ENCODE assay signal across 9 cellular contexts in genomic region chr6:132511159-132511835, GRCh38. TPM values are rescaled to one million over a fixed set of nuclear protein-coding genes. Genes with fewer than 3 reads are reported as not detected.
A peak's percentile ranks its signal among the peaks of the same experiment; 100 is the strongest.
DNase-seq lines count a peak whose midpoint lies in the region; ATAC-seq, FAIRE-seq and TF ChIP-seq lines count a peak whose summit lies in the region.
"Had no signal": no experiment of that assay in that cellular context is flagged by ENCODE, and none has a peak within 500 bp of the region (broad histone marks: within the 10 kb centered on the region; RNA-seq: fewer than 3 reads in every experiment).

No MANE protein-coding gene starts in this region.

- TF ChIP-seq POLR2A in H1 (IDR thresholded peaks at IDR 0.05; ENCODE audit: control extremely low read depth in 1 of 2, low read depth in 2 of 2, low read length in 2 of 2), result no peak

- no peak for TF ChIP-seq EP300 in H1 (IDR thresholded peaks at IDR 0.05; ENCODE audit: borderline replicate concordance in 1 of 2, low read depth in 2 of 2, low read length in 2 of 2)

- no peak overlapping the region for H4K5ac ChIP-seq in H1 (ENCODE audit: insufficient read length, low read depth, low read length)

- FAIRE-seq in H1 (lab: Jason Lieb, UNC) (no peak), D721Med (lab: Jason Lieb, UNC) (no peak)

- no peaks in the 10 kb centered on the region for H4K20me1 ChIP-seq in H1 (replicated peaks in 1 of 2; ENCODE audit: control insufficient read depth in 1 of 2, insufficient read depth in 2 of 2, low read length in 2 of 2)

- H3K4me3 ChIP-seq in MG63 (peak overlapping the region; percentile 96; the same call in 1 of the 2 replicates), H1 (ENCODE audit: extremely low read depth in 1 of 4, insufficient read depth in 2 of 4, low read depth in 3 of 4, low read length in 4 of 4) (peak overlapping the region in 1 of 4 experiments; percentile 83; a peak in 3 of 8 replicates)
- H3K4me3 ChIP-seq: mucosa of descending colon had no signal

- H2BK120ac ChIP-seq in H1 (replicated peaks; ENCODE audit: low read depth, low read length), result no peak overlapping the region

- H4K91ac ChIP-seq in H1 (replicated peaks; ENCODE audit: insufficient read length, low read length), result no peak overlapping the region

- H3K27me3 ChIP-seq in MG63, result 0 out of 2 replicates have a peak, but pooled peaks cover 2% of the 10 kb centered on the region
- no peaks in the 10 kb centered on the region for H3K27me3 ChIP-seq in H1 (replicated peaks in 1 of 4; ENCODE audit: control insufficient read depth in 3 of 4, extremely low read depth in 1 of 4, insufficient read depth in 3 of 4, low read length in 3 of 4)

- no peak overlapping the region for H3K27ac ChIP-seq in H1 (ENCODE audit: low read depth, low read length)

- no peak overlapping the region for H2AFZ ChIP-seq in H1 (ENCODE audit: low read length)

- peaks cover 17% of the 10 kb centered on the region for H3K36me3 Mint-ChIP-seq in osteocyte (ENCODE audit: unreplicated experiment)

- ATAC-seq in HG02852 (IDR thresholded peaks at IDR 0.05; ENCODE audit: unreplicated experiment), result no peak
- ATAC-seq: mucosa of descending colon had no signal

- H3K4ac ChIP-seq in H1 (replicated peaks; ENCODE audit: insufficient read length, low read depth, low read length), result no peak overlapping the region

- 0 out of 2 replicates have a peak, but pooled peaks cover 2% of the 10 kb centered on the region for H3K36me3 ChIP-seq in MG63
- H3K36me3 ChIP-seq in H1 (ENCODE audit: control insufficient read depth in 2 of 4, insufficient read depth in 4 of 4, low read length in 3 of 4), result no peaks in the 10 kb centered on the region

- H3K23ac ChIP-seq in H1 (ENCODE audit: insufficient read length), result no peak overlapping the region

- H3K79me1 ChIP-seq in H1 (ENCODE audit: low read depth, low read length), result peaks cover 6% of the 10 kb centered on the region; the same call in 1 of the 2 replicates

- H3K4me2 ChIP-seq in H1 (ENCODE audit: insufficient read depth in 1 of 2, low read depth in 2 of 2, low read length in 2 of 2), result peak overlapping the region; percentile 77 to 94

- H3K4me1 Mint-ChIP-seq in osteocyte (ENCODE audit: unreplicated experiment), result peaks cover 46% of the 10 kb centered on the region

- no peaks in the 10 kb centered on the region for H3K9me3 Mint-ChIP-seq in osteocyte (ENCODE audit: unreplicated experiment)

- peak; percentile 32 for DNase-seq in ELR (ENCODE audit: low read depth)
- no peak for DNase-seq in MG63
- no peak for DNase-seq in H1 (ENCODE audit: low read depth in 1 of 2, low spot score in 2 of 2)
- DNase-seq in osteocyte (ENCODE audit: extremely low spot score, unreplicated experiment), result no peak
- no peak for DNase-seq in NCI-H1436 (lab: John Stamatoyannopoulos, UW)
- no peak for DNase-seq in NCI-H1694 treated with DMSO at 0.1 percent for 48 hours (lab: John Stamatoyannopoulos, UW)
- no peak for DNase-seq in D721Med (ENCODE audit: insufficient read length, low spot score)

- POLR2A ChIA-PET in H1 (lab: Charles Lee; ENCODE audit: partially characterized antibody), result no interaction called here

- H3K9me3 ChIP-seq in MG63, result no peaks in the 10 kb centered on the region
- no peaks in the 10 kb centered on the region for H3K9me3 ChIP-seq in H1 (ENCODE audit: insufficient read depth in 2 of 2, low read depth in 1 of 2, low read length in 1 of 2)
- H3K9me3 ChIP-seq: mucosa of descending colon had no signal

- no peak overlapping the region for H2BK20ac ChIP-seq in H1 (ENCODE audit: low read length)

- TF ChIP-seq CTCF in H1 (IDR thresholded peaks at IDR 0.05; ENCODE audit: control extremely low read depth in 1 of 3, insufficient read depth in 1 of 3, low read depth in 1 of 3, low read length in 3 of 3) (no peak), osteocyte (IDR thresholded peaks at IDR 0.05) (no peak), D721Med (IDR thresholded peaks at IDR 0.05; ENCODE audit: insufficient read depth, missing control alignments) (no peak)

- CTCF ChIA-PET in H1 (lab: Charles Lee; ENCODE audit: partially characterized antibody), result interaction anchor here (0.6 to 2.4 kb wide), 2 partner anchors 21 to 210 kb away, joined by 3 to 5 read pairs; no protein-coding TSS in a partner anchor

- H2BK5ac ChIP-seq in H1 (ENCODE audit: low read depth, low read length), result no peak overlapping the region

- H3K79me2 ChIP-seq in H1 (ENCODE audit: control insufficient read depth in 1 of 2, insufficient read depth in 2 of 2, low read length in 2 of 2), result peaks cover 0 to 56% of the 10 kb centered on the region in 2 experiments; a peak in 3 of 4 replicates

- no peak overlapping the region for H2BK15ac ChIP-seq in H1 (ENCODE audit: low read length)

- no peak overlapping the region for H3K56ac ChIP-seq in H1 (replicated peaks; ENCODE audit: insufficient read length, low read depth, low read length)

- H4K8ac ChIP-seq in H1 (ENCODE audit: extremely low read depth, insufficient read depth, low read length), result no peak overlapping the region

- H3K27me3 Mint-ChIP-seq in osteocyte (ENCODE audit: unreplicated experiment), result peaks cover 13% of the 10 kb centered on the region

- H3K27ac Mint-ChIP-seq in osteocyte (ENCODE audit: unreplicated experiment), result peak overlapping the region; percentile 6

- H3K23me2 ChIP-seq in H1 (ENCODE audit: low read depth, low read length), result peaks cover 4% of the 10 kb centered on the region; the same call in 1 of the 2 replicates

- 0 out of 2 replicates have a peak overlapping the region, but pooled peaks have one; percentile 16 for H2AK5ac ChIP-seq in H1 (ENCODE audit: low read depth, low read length)

- H3K4me1 ChIP-seq in H1 (replicated peaks in 1 of 4; ENCODE audit: control insufficient read depth in 3 of 4, insufficient read depth in 4 of 4, low read length in 3 of 4), result peaks cover 0 to 4% (median under 1%) of the 10 kb centered on the region in 4 experiments; a peak in 3 of 7 replicates

- no peak for TF ChIP-seq RAD21 in H1 (IDR thresholded peaks at IDR 0.05 in 1 of 2, conservative IDR thresholded peaks at IDR 0.05 in 1 of 2; ENCODE audit: low read depth in 2 of 2, low read length in 2 of 2)

- no peak overlapping the region for H2BK12ac ChIP-seq in H1 (ENCODE audit: low read depth, low read length)

- H3K18ac ChIP-seq in H1 (ENCODE audit: extremely low read depth, low read length), result no peak overlapping the region

- peak overlapping the region; percentile 84 for H3K4me3 Mint-ChIP-seq in osteocyte (ENCODE audit: unreplicated experiment)

- WGBS in H1 (ENCODE audit: extremely low coverage in 1 of 2, insufficient coverage in 1 of 2, insufficient read length in 1 of 2, insufficient replicate concordance in 2 of 2, low coverage in 1 of 2, low lambda C conversion rate in 2 of 2, missing lambda C conversion rate in 1 of 2), 2 experiments, result 78% methylated on average over 5 of the region's 5 CpGs; no CpG with 5 or more reads in 1 of the 2 experiments

- no peak overlapping the region for H3K14ac ChIP-seq in H1 (ENCODE audit: insufficient read length)

- no peak overlapping the region for H3K9ac ChIP-seq in H1 (replicated peaks in 1 of 4; ENCODE audit: extremely low read depth in 1 of 4, low read depth in 3 of 4, low read length in 3 of 4)

RNA-seq across cellular contexts. Expression of gene STX7, which starts 1.6 kb away (rescaled TPM):
- total RNA-seq in MG63 (2014; rRNA removed; shearing (Covaris generic); ENCODE audit: low replicate concordance), result 4.7 and 9.5 TPM in 2 replicates
- total RNA-seq in H1 (2021; fragmentation: NEBNext Ultra II Directional; extraction: Animal tissue kit (Norgen Biotek cat#: 25700)), result 27.9 and 32.6 TPM in 2 replicates
- polyA plus RNA-seq in H1 (2011; rRNA removed), result 4.3 and 5.7 TPM in 2 replicates
- 12.6 TPM for polyA plus RNA-seq in H1 (2011; cell fraction: cytosol; rRNA removed)
- polyA plus RNA-seq in H1 (2011; cell fraction: nucleus; rRNA removed), result 7.7 TPM
- 16.8 to 22.8 TPM (median 18.4 TPM) in 4 replicates for polyA plus RNA-seq in H1 (2012, experiment 1 of 2)
- polyA plus RNA-seq in H1 (2012, experiment 2 of 2), result 1.9 TPM
- polyA plus RNA-seq in H1 (2013, experiment 1 of 2), result 11.6 TPM
- polyA plus RNA-seq in H1 (2013, experiment 2 of 2), result 12.0 TPM
- polyA minus RNA-seq in H1 (2011; rRNA and poly(A)+ RNA removed), result 19.1 and 24.1 TPM in 2 replicates
- 13.0 TPM for polyA minus RNA-seq in H1 (2011; cell fraction: cytosol; rRNA and poly(A)+ RNA removed)
- 26.9 TPM for polyA minus RNA-seq in H1 (2011; cell fraction: nucleus; rRNA and poly(A)+ RNA removed)
- 49.3 and 55.4 TPM in 2 replicates for total RNA-seq in osteocyte

RNA-seq across cellular contexts. Expression of gene TAAR9, which starts 26.8 kb away (rescaled TPM):
- not detected in 2 replicates for total RNA-seq in MG63 (2014; rRNA removed; shearing (Covaris generic); ENCODE audit: low replicate concordance)
- not detected in 2 replicates for total RNA-seq in H1 (2021; fragmentation: NEBNext Ultra II Directional; extraction: Animal tissue kit (Norgen Biotek cat#: 25700))
- polyA plus RNA-seq in H1 (2011; rRNA removed), result not detected in 2 replicates
- not detected for polyA plus RNA-seq in H1 (2011; cell fraction: cytosol; rRNA removed)
- not detected for polyA plus RNA-seq in H1 (2011; cell fraction: nucleus; rRNA removed)
- not detected in 4 replicates for polyA plus RNA-seq in H1 (2012, experiment 1 of 2)
- polyA plus RNA-seq in H1 (2012, experiment 2 of 2), result not detected
- polyA plus RNA-seq in H1 (2013, experiment 1 of 2), result not detected
- polyA plus RNA-seq in H1 (2013, experiment 2 of 2), result not detected
- not detected in 2 replicates for polyA minus RNA-seq in H1 (2011; rRNA and poly(A)+ RNA removed)
- not detected for polyA minus RNA-seq in H1 (2011; cell fraction: cytosol; rRNA and poly(A)+ RNA removed)
- 0.60 TPM for polyA minus RNA-seq in H1 (2011; cell fraction: nucleus; rRNA and poly(A)+ RNA removed)
- total RNA-seq in osteocyte, result not detected in 2 replicates
- total RNA-seq: mucosa of descending colon had no signal

RNA-seq across cellular contexts. Expression of gene TAAR8, which starts 41.2 kb away (rescaled TPM):
- not detected in 2 replicates for total RNA-seq in MG63 (2014; rRNA removed; shearing (Covaris generic); ENCODE audit: low replicate concordance)
- not detected in 2 replicates for total RNA-seq in H1 (2021; fragmentation: NEBNext Ultra II Directional; extraction: Animal tissue kit (Norgen Biotek cat#: 25700))
- polyA plus RNA-seq in H1 (2011; rRNA removed), result not detected in 2 replicates
- not detected for polyA plus RNA-seq in H1 (2011; cell fraction: cytosol; rRNA removed)
- polyA plus RNA-seq in H1 (2011; cell fraction: nucleus; rRNA removed), result not detected
- polyA plus RNA-seq in H1 (2012, experiment 1 of 2), result not detected in 4 replicates
- not detected for polyA plus RNA-seq in H1 (2012, experiment 2 of 2)
- polyA plus RNA-seq in H1 (2013, experiment 1 of 2), result not detected
- not detected for polyA plus RNA-seq in H1 (2013, experiment 2 of 2)
- polyA minus RNA-seq in H1 (2011; rRNA and poly(A)+ RNA removed), result not detected in 2 replicates
- not detected for polyA minus RNA-seq in H1 (2011; cell fraction: cytosol; rRNA and poly(A)+ RNA removed)
- polyA minus RNA-seq in H1 (2011; cell fraction: nucleus; rRNA and poly(A)+ RNA removed), result not detected
- total RNA-seq in osteocyte, result not detected in 2 replicates
- total RNA-seq: mucosa of descending colon had no signal

RNA-seq across cellular contexts. Expression of gene TAAR6, which starts 58.8 kb away (rescaled TPM):
- not detected in 2 replicates for total RNA-seq in MG63 (2014; rRNA removed; shearing (Covaris generic); ENCODE audit: low replicate concordance)
- total RNA-seq in H1 (2021; fragmentation: NEBNext Ultra II Directional; extraction: Animal tissue kit (Norgen Biotek cat#: 25700)), result not detected in 2 replicates
- 0.06 TPM in 2 replicates for polyA plus RNA-seq in H1 (2011; rRNA removed)
- polyA plus RNA-seq in H1 (2011; cell fraction: cytosol; rRNA removed), result not detected
- polyA plus RNA-seq in H1 (2011; cell fraction: nucleus; rRNA removed), result not detected
- polyA plus RNA-seq in H1 (2012, experiment 1 of 2), result not detected in 4 replicates
- not detected for polyA plus RNA-seq in H1 (2012, experiment 2 of 2)
- not detected for polyA plus RNA-seq in H1 (2013, experiment 1 of 2)
- polyA plus RNA-seq in H1 (2013, experiment 2 of 2), result not detected
- not detected in 2 replicates for polyA minus RNA-seq in H1 (2011; rRNA and poly(A)+ RNA removed)
- not detected for polyA minus RNA-seq in H1 (2011; cell fraction: cytosol; rRNA and poly(A)+ RNA removed)
- polyA minus RNA-seq in H1 (2011; cell fraction: nucleus; rRNA and poly(A)+ RNA removed), result not detected
- not detected in 2 replicates for total RNA-seq in osteocyte
- total RNA-seq: mucosa of descending colon had no signal
